7 cellular contexts compared by ENCODE assay signal in genomic region chr7:28921822-28922221, GRCh38. TPM values are rescaled to one million over a fixed set of nuclear protein-coding genes. Genes with fewer than 3 reads are reported as not detected.
DNase-seq lines count a peak whose midpoint lies in the region; ATAC-seq and TF ChIP-seq lines count a peak whose summit lies in the region.

No MANE protein-coding gene starts in this region.

- no peaks in the 10 kb centered on the region for H3K9me3 ChIP-seq in OCI-LY7 (ENCODE audit: low read length)

- peak; percentile 84 for TF ChIP-seq CTCF in OCI-LY7 (conservative IDR thresholded peaks at IDR 0.05; ENCODE audit: low read length)

- CTCF ChIA-PET in OCI-LY7 (lab: Charles Lee; ENCODE audit: unreplicated experiment): no interaction called here

- H3K4me3 ChIP-seq in OCI-LY7 (ENCODE audit: low read depth, low read length, poor library complexity, severe bottlenecking): no peak overlapping the region
- H3K4me3 ChIP-seq in skeletal muscle cell (ENCODE audit: low read depth, low read length): no peak overlapping the region

- H3K79me2 ChIP-seq in OCI-LY7 (ENCODE audit: insufficient read depth, low read depth, low read length): no peaks in the 10 kb centered on the region

- H4K20me1 ChIP-seq in OCI-LY7 (ENCODE audit: insufficient read depth, low read length): no peaks in the 10 kb centered on the region

- H3K36me3 ChIP-seq in OCI-LY7 (ENCODE audit: insufficient read depth, low read length): no peaks in the 10 kb centered on the region

- H3K4me1 ChIP-seq in OCI-LY7 (ENCODE audit: insufficient read depth, low read length, poor library complexity, severe bottlenecking): no peaks in the 10 kb centered on the region

- DNase-seq in ELR (ENCODE audit: low read depth) (peak; percentile 73), KG1 (lab: John Stamatoyannopoulos, UW) (peak; percentile 34), OCI-LY7 (ENCODE audit: low spot score) (peak; percentile 55), astrocyte of the hippocampus (ENCODE audit: low read depth, low spot score) (peak; percentile 77), hippocampal formation (lab: John Stamatoyannopoulos, UW) (peak; percentile 16 to 82), skeletal muscle cell (ENCODE audit: low read depth) (peak; percentile 25)

- H3K9me2 ChIP-seq in OCI-LY7 (ENCODE audit: insufficient read depth, low read length): no peaks in the 10 kb centered on the region

- no TSS peak for BruUV-seq in OCI-LY7 (replicated peaks; lab: Mats Ljungman, UMichigan)

- POLR2A ChIA-PET in OCI-LY7 (lab: Charles Lee): no interaction called here

- no peak overlapping the region for H3K27ac ChIP-seq in OCI-LY7 (ENCODE audit: low read depth, low read length, poor library complexity, severe bottlenecking)

- peak; percentile 88 for ATAC-seq in GM21576 (IDR thresholded peaks at IDR 0.05; ENCODE audit: unreplicated experiment)

- intact Hi-C loops in OCI-LY7 (cut with micrococcal nuclease; ENCODE audit: unreplicated experiment): loop anchor here (1.0 kb wide), 2 partner anchors 180 to 486 kb away; no protein-coding TSS in a partner anchor

- H3K4me2 ChIP-seq in OCI-LY7 (ENCODE audit: low read length): no peak overlapping the region

- H2AFZ ChIP-seq in OCI-LY7 (ENCODE audit: low read length): no peak overlapping the region

RNA-seq across cellular contexts. Expression of gene TRIL, which starts 36.3 kb away (rescaled TPM):
- not detected in 2 replicates for total RNA-seq in OCI-LY7 (2014; rRNA removed; shearing (Covaris generic))
- total RNA-seq in OCI-LY7 (2022): not detected in 2 replicates

Comparison
In these comparisons a context has a peak if more than half of its experiments do, and no peak if none do; other contexts are left out.
1. DNase-seq: peak in every context shown above with its lines; median percentile 77 in astrocyte of the hippocampus; 73 in ELR; 55 in OCI-LY7; 49 in hippocampal formation; 34 in KG1; 25 in skeletal muscle cell.